In genomic region chr22:18057568-18058209, GRCh38 we compare ENCODE assay signal across 8 cellular contexts. TPM values are rescaled to one million over a fixed set of nuclear protein-coding genes. Genes with fewer than 3 reads are reported as not detected.
A peak's percentile ranks its signal among the peaks of the same experiment; 100 is the strongest.
DNase-seq lines count a peak whose midpoint lies in the region; ATAC-seq and TF ChIP-seq lines count a peak whose summit lies in the region.

No MANE protein-coding gene starts in this region.

- H3K9me3 Mint-ChIP-seq in naive thymus-derived CD4-positive, alpha-beta T cell = peaks cover 0 to 3% (median 0%) of the 10 kb centered on the region in 11 donors

- ATAC-seq in naive thymus-derived CD4-positive, alpha-beta T cell = peak; percentile 63

- H3K36me3 Mint-ChIP-seq in naive thymus-derived CD4-positive, alpha-beta T cell = no peaks in the 10 kb centered on the region

- no peak overlapping the region for H3K27ac Mint-ChIP-seq in naive thymus-derived CD4-positive, alpha-beta T cell

- H3K36me3 ChIP-seq in naive thymus-derived CD4-positive, alpha-beta T cell (ENCODE audit: control insufficient read depth in 2 of 3, insufficient read depth in 3 of 3, low read length in 3 of 3) = no peaks in the 10 kb centered on the region

- no peak overlapping the region for H3K4me3 Mint-ChIP-seq in naive thymus-derived CD4-positive, alpha-beta T cell

- peak overlapping the region; percentile 82 to 99 (median 96) for H3K27ac ChIP-seq in dorsolateral prefrontal cortex
- no peak overlapping the region for H3K27ac ChIP-seq in naive thymus-derived CD4-positive, alpha-beta T cell (ENCODE audit: low read depth, low read length)

- H3K4me1 ChIP-seq in naive thymus-derived CD4-positive, alpha-beta T cell (ENCODE audit: control insufficient read depth in 2 of 2, insufficient read depth in 2 of 2, low read length in 2 of 2) = no peaks in the 10 kb centered on the region

- intact Hi-C loops in dorsolateral prefrontal cortex (cut with DNase I) = no loop called here
- intact Hi-C loops in naive thymus-derived CD4-positive, alpha-beta T cell (cut with micrococcal nuclease) = no loop called here

- H3K4me1 Mint-ChIP-seq in naive thymus-derived CD4-positive, alpha-beta T cell = peaks cover 0 to 7% (median 0%) of the 10 kb centered on the region in 7 donors

- TF ChIP-seq CTCF in dorsolateral prefrontal cortex (IDR thresholded peaks at IDR 0.05 in 54 of 56, conservative IDR thresholded peaks at IDR 0.05 in 2 of 56; ENCODE audit: low read depth in 1 of 56, partially characterized antibody in 56 of 56) = peak in 1 of 56 donors; percentile 14

- H3K9me3 ChIP-seq in naive thymus-derived CD4-positive, alpha-beta T cell (ENCODE audit: control insufficient read depth in 2 of 3, low read length in 3 of 3) = no peaks in the 10 kb centered on the region

- CTCF ChIA-PET in naive thymus-derived CD4-positive, alpha-beta T cell (lab: Charles Lee) = interaction anchor here (0.7 kb wide), 1 partner anchor 1453 kb away, joined by 3 read pairs; no protein-coding TSS in a partner anchor

- H3K4me3 ChIP-seq in dorsolateral prefrontal cortex = no peak overlapping the region
- no peak overlapping the region for H3K4me3 ChIP-seq in naive thymus-derived CD4-positive, alpha-beta T cell (ENCODE audit: low read length)

- DNase-seq in Daoy (ENCODE audit: low read depth) (peak; percentile 94), H4 (ENCODE audit: low spot score) (peak; percentile 93), NCI-H69 (lab: John Stamatoyannopoulos, UW) (peak; percentile 43), dorsolateral prefrontal cortex (peak in 8 of 10 donors; percentile 59 to 88 (median 77)), NCI-H1105 (lab: John Stamatoyannopoulos, UW) (no peak), GOT3 (lab: John Stamatoyannopoulos, UW) (no peak)
- DNase-seq in naive thymus-derived CD4-positive, alpha-beta T cell = no peak
- DNase-seq in activated CD4-positive, alpha-beta T cell treated with anti-CD3 and anti-CD28 coated beads for 48 hours = no peak

- H3K27me3 ChIP-seq in dorsolateral prefrontal cortex = no peaks in the 10 kb centered on the region
- H3K27me3 ChIP-seq in naive thymus-derived CD4-positive, alpha-beta T cell (ENCODE audit: control insufficient read depth in 2 of 2, insufficient read depth in 2 of 2, low read length in 2 of 2) = no peaks in the 10 kb centered on the region

- H3K27me3 Mint-ChIP-seq in naive thymus-derived CD4-positive, alpha-beta T cell = peaks cover 0 to 15% (median 4%) of the 10 kb centered on the region in 5 donors

- POLR2A ChIA-PET in naive thymus-derived CD4-positive, alpha-beta T cell (lab: Charles Lee) = interaction anchor here (1.1 kb wide), 1 partner anchor 19 kb away, joined by 3 read pairs; no protein-coding TSS in a partner anchor

RNA-seq across cellular contexts. Expression of gene PEX26, which starts 20.1 kb away (rescaled TPM):
- total RNA-seq in Daoy (2014; rRNA removed; shearing (Covaris generic)) = 15.4 and 20.8 TPM in 2 replicates
- 8.5 and 8.6 TPM in 2 replicates for total RNA-seq in H4 (2014; rRNA removed; shearing (Covaris generic))
- total RNA-seq in dorsolateral prefrontal cortex = 10 to 100 TPM; 40.8 to 77.7 (median 61.3) TPM
- 10 to 100 TPM; 30.1 to 42.8 (median 35.5) TPM for total RNA-seq in naive thymus-derived CD4-positive, alpha-beta T cell
- polyA plus RNA-seq in naive thymus-derived CD4-positive, alpha-beta T cell = 1 to 10 TPM; 3.8 to 4.1 TPM

RNA-seq across cellular contexts. Expression of gene MICAL3, which starts 33.3 kb away (rescaled TPM):
- total RNA-seq in Daoy (2014; rRNA removed; shearing (Covaris generic)) = 15.4 and 26.2 TPM in 2 replicates
- 7.0 and 17.3 TPM in 2 replicates for total RNA-seq in H4 (2014; rRNA removed; shearing (Covaris generic))
- 100 to 1,000 TPM; 126 to 274 (median 183) TPM for total RNA-seq in dorsolateral prefrontal cortex
- total RNA-seq in naive thymus-derived CD4-positive, alpha-beta T cell = 10 to 100 TPM; 10.0 to 43.9 (median 17.1) TPM
- polyA plus RNA-seq in naive thymus-derived CD4-positive, alpha-beta T cell = under 1 TPM; 0.28 to 0.68 TPM

RNA-seq across cellular contexts. Expression of gene TUBA8, which starts 52.9 kb away (rescaled TPM):
- total RNA-seq in Daoy (2014; rRNA removed; shearing (Covaris generic)) = 3.3 TPM in 1 of 2 replicates, not detected in the other
- 0.06 TPM in 1 of 2 replicates, not detected in the other for total RNA-seq in H4 (2014; rRNA removed; shearing (Covaris generic))
- total RNA-seq in dorsolateral prefrontal cortex = 10 to 100 TPM; 11.7 to 80.9 (median 48.1) TPM
- total RNA-seq in naive thymus-derived CD4-positive, alpha-beta T cell = 1 to 10 TPM; 1.6 to 3.5 (median 3.2) TPM
- under 1 TPM; 0.33 to 0.39 TPM for polyA plus RNA-seq in naive thymus-derived CD4-positive, alpha-beta T cell

Comparison
In these comparisons a context has a peak if more than half of its experiments do, and no peak if none do; other contexts are left out.
1. DNase-seq: peak in Daoy (single experiment), H4 (single experiment), NCI-H69 (single experiment) and dorsolateral prefrontal cortex (8 of 10); none in naive thymus-derived CD4-positive, alpha-beta T cell (0 of 9), NCI-H1105 (single experiment), GOT3 (single experiment) and activated CD4-positive, alpha-beta T cell treated with anti-CD3 and anti-CD28 coated beads for 48 hours (single experiment).